ENCODE assay signal across 17 cellular contexts in the genomic region with DNA sequence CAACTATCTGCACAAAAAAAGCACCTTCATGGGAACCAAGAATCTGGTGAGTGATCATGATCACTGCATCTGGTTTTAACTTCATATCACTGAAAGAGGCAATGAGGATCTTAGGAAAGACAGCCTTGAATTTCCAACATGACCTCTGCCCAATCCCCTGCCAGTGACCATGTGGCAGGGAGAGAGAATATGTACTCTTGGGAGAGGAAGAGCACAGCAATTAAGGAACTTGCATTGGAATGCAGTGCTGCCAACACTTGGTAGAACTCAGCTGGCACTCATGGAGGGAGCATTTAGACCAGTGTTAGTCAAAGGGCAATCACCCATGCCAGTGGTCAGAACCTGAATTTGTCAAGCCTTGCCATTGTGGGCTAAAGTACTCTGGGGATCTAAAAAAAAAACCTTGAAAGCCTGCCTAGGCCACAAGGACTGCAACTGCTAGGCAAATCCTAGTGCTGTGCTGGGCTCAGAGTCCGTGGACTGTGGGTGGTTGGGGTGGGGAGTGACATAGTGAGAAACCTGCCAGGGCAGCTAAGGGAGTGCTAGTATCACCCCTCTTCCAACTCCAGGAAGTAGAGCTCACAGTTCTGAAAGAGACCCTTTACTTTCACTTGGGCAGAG. TPM values are rescaled to one million over a fixed set of nuclear protein-coding genes. Genes with fewer than 3 reads are reported as not detected.
DNase-seq lines count a peak whose midpoint lies in the region; ATAC-seq, FAIRE-seq and TF ChIP-seq lines count a peak whose summit lies in the region.
"Had no signal": no experiment of that assay in that cellular context is flagged by ENCODE, and none has a peak within 500 bp of the region (broad histone marks: within the 10 kb centered on the region; RNA-seq: fewer than 3 reads in every experiment).

No MANE protein-coding gene starts in this region.

- no peak for DNase-seq in H1 (ENCODE audit: low read depth in 1 of 2, low spot score in 2 of 2)
- no peak for DNase-seq in neuronal stem cell (ENCODE audit: low spot score)
- DNase-seq in SHP77 (lab: John Stamatoyannopoulos, UW) = no peak
- no peak for DNase-seq in DMS53 (lab: John Stamatoyannopoulos, UW)
- no peak for DNase-seq in stimulated activated naive CD4-positive, alpha-beta T cell (lab: John Stamatoyannopoulos, UW)
- DNase-seq: ACHN; CD4-positive, CD25-positive, alpha-beta regulatory T cell; H9; KBM-7; NCI-H1048; NCI-H146; NCI-H2081 treated with DMSO at 0.1 percent for 48 hours; NCI-H510A treated with DMSO at 0.1 percent for 48 hours had no signal

- H3K4ac ChIP-seq in H1 (replicated peaks; ENCODE audit: insufficient read length, low read depth, low read length) = no peak overlapping the region
- peak overlapping the region; percentile 95 for H3K4ac ChIP-seq in neuronal stem cell (ENCODE audit: low read length)

- 100% methylated on average over 1 of the region's 1 CpG; no CpG with 5 or more reads in 1 of the 2 experiments for WGBS in H1 (ENCODE audit: extremely low coverage in 1 of 2, insufficient coverage in 1 of 2, insufficient read length in 1 of 2, insufficient replicate concordance in 2 of 2, low coverage in 1 of 2, low lambda C conversion rate in 2 of 2, missing lambda C conversion rate in 1 of 2), 2 experiments
- WGBS in neuronal stem cell (ENCODE audit: extremely low coverage in 2 of 2, insufficient read length in 2 of 2, insufficient replicate concordance in 1 of 2), 2 donors = no CpG with 5 or more reads among the region's 1 CpG

- no peaks in the 10 kb centered on the region for H3K23me2 ChIP-seq in H1 (ENCODE audit: low read depth, low read length)

- no peak overlapping the region for H2BK12ac ChIP-seq in H1 (ENCODE audit: low read depth, low read length)
- peak overlapping the region; percentile 11 for H2BK12ac ChIP-seq in neuronal stem cell (ENCODE audit: low read length)

- H2AFZ ChIP-seq in H1 (ENCODE audit: low read length) (peak overlapping the region; percentile 11; the same call in 1 of the 2 replicates), neuronal stem cell (ENCODE audit: low read length) (peak overlapping the region; percentile 53)

- H3K9me3 ChIP-seq in H1 (ENCODE audit: insufficient read depth in 2 of 2, low read depth in 1 of 2, low read length in 1 of 2) = no peaks in the 10 kb centered on the region
- H3K9me3 ChIP-seq in neuronal stem cell (replicated peaks in 1 of 2; ENCODE audit: control insufficient read depth in 2 of 2, insufficient read depth in 1 of 2, low read depth in 1 of 2, low read length in 2 of 2) = peaks cover 0 to 3% of the 10 kb centered on the region in 2 donors

- no peak overlapping the region for H4K5ac ChIP-seq in H1 (ENCODE audit: insufficient read length, low read depth, low read length)

- ATAC-seq in GM21381 (IDR thresholded peaks at IDR 0.05; ENCODE audit: unreplicated experiment) (peak; percentile 58), HG03442 (IDR thresholded peaks at IDR 0.05; ENCODE audit: unreplicated experiment) (peak; percentile 61), GM19324 (IDR thresholded peaks at IDR 0.05; ENCODE audit: low FRiP score, unreplicated experiment) (no peak)
- ATAC-seq: Panc1 had no signal

- no peak overlapping the region for H2AK5ac ChIP-seq in H1 (ENCODE audit: low read depth, low read length)
- no peak overlapping the region for H2AK5ac ChIP-seq in neuronal stem cell (ENCODE audit: low read depth, low read length)

- no peak for TF ChIP-seq RAD21 in H1 (IDR thresholded peaks at IDR 0.05 in 1 of 2, conservative IDR thresholded peaks at IDR 0.05 in 1 of 2; ENCODE audit: low read depth in 2 of 2, low read length in 2 of 2)

- no peaks in the 10 kb centered on the region for H3K36me3 ChIP-seq in H1 (ENCODE audit: control insufficient read depth in 2 of 4, insufficient read depth in 4 of 4, low read length in 3 of 4)
- no peaks in the 10 kb centered on the region for H3K36me3 ChIP-seq in neuronal stem cell (replicated peaks in 1 of 2; ENCODE audit: control insufficient read depth in 2 of 2, insufficient read depth in 2 of 2, low read length in 2 of 2)

- no peak overlapping the region for H3K27ac ChIP-seq in H1 (ENCODE audit: low read depth, low read length)
- no peak overlapping the region for H3K27ac ChIP-seq in neuronal stem cell (replicated peaks; ENCODE audit: low read length)

- H3K4me3 ChIP-seq in H1 (ENCODE audit: extremely low read depth in 1 of 4, insufficient read depth in 2 of 4, low read depth in 3 of 4, low read length in 4 of 4) (no peak overlapping the region), neuronal stem cell (ENCODE audit: low read length in 2 of 2) (no peak overlapping the region)

- H3K23ac ChIP-seq in H1 (ENCODE audit: insufficient read length) (no peak overlapping the region), neuronal stem cell (ENCODE audit: low read depth, low read length, poor library complexity) (no peak overlapping the region)

- no peak overlapping the region for H3K18ac ChIP-seq in H1 (ENCODE audit: extremely low read depth, low read length)
- H3K18ac ChIP-seq in neuronal stem cell (ENCODE audit: low read length) = peak overlapping the region; percentile 19

- TF ChIP-seq POLR2A in H1 (IDR thresholded peaks at IDR 0.05; ENCODE audit: control extremely low read depth in 1 of 2, low read depth in 2 of 2, low read length in 2 of 2) = no peak

- CTCF ChIA-PET in H1 (lab: Charles Lee; ENCODE audit: partially characterized antibody) = interaction anchor here (0.6 kb wide), 1 partner anchor 578 kb away, joined by 3 read pairs; no protein-coding TSS in a partner anchor

- H3K79me1 ChIP-seq in H1 (ENCODE audit: low read depth, low read length) = no peaks in the 10 kb centered on the region
- no peaks in the 10 kb centered on the region for H3K79me1 ChIP-seq in neuronal stem cell (ENCODE audit: low read depth, low read length)

- no peak overlapping the region for H2BK120ac ChIP-seq in H1 (replicated peaks; ENCODE audit: low read depth, low read length)
- no peak overlapping the region for H2BK120ac ChIP-seq in neuronal stem cell (ENCODE audit: low read depth, low read length)

- H3K4me2 ChIP-seq in H1 (ENCODE audit: insufficient read depth in 1 of 2, low read depth in 2 of 2, low read length in 2 of 2) = no peak overlapping the region
- no peak overlapping the region for H3K4me2 ChIP-seq in neuronal stem cell (ENCODE audit: insufficient read depth, low read length, poor library complexity, severe bottlenecking)

- no peaks in the 10 kb centered on the region for H3K79me2 ChIP-seq in H1 (ENCODE audit: control insufficient read depth in 1 of 2, insufficient read depth in 2 of 2, low read length in 2 of 2)

- no peak for TF ChIP-seq EP300 in H1 (IDR thresholded peaks at IDR 0.05; ENCODE audit: borderline replicate concordance in 1 of 2, low read depth in 2 of 2, low read length in 2 of 2)

- no peaks in the 10 kb centered on the region for H3K27me3 ChIP-seq in H1 (replicated peaks in 1 of 4; ENCODE audit: control insufficient read depth in 3 of 4, extremely low read depth in 1 of 4, insufficient read depth in 3 of 4, low read length in 3 of 4)
- H3K27me3 ChIP-seq in neuronal stem cell (ENCODE audit: control insufficient read depth in 3 of 3, insufficient read depth in 3 of 3, low read depth in 1 of 3, low read length in 3 of 3) = no peaks in the 10 kb centered on the region

- H4K91ac ChIP-seq in H1 (replicated peaks; ENCODE audit: insufficient read length, low read length) (no peak overlapping the region), neuronal stem cell (ENCODE audit: low read depth, low read length, poor library complexity) (no peak overlapping the region)

- POLR2A ChIA-PET in H1 (lab: Charles Lee; ENCODE audit: partially characterized antibody) = interaction anchor here (1.0 kb wide), 1 partner anchor 23 kb away, joined by 3 read pairs; a partner anchor contains a TSS

- no peak for TF ChIP-seq CTCF in H1 (IDR thresholded peaks at IDR 0.05; ENCODE audit: control extremely low read depth in 1 of 3, insufficient read depth in 1 of 3, low read depth in 1 of 3, low read length in 3 of 3)

- H3K56ac ChIP-seq in H1 (replicated peaks; ENCODE audit: insufficient read length, low read depth, low read length) = no peak overlapping the region

- FAIRE-seq in H1 (lab: Jason Lieb, UNC) = no peak

- H3K9ac ChIP-seq in H1 (replicated peaks in 1 of 4; ENCODE audit: extremely low read depth in 1 of 4, low read depth in 3 of 4, low read length in 3 of 4) (no peak overlapping the region), neuronal stem cell (ENCODE audit: low read depth, low read length, poor library complexity) (no peak overlapping the region)

- H2BK15ac ChIP-seq in H1 (ENCODE audit: low read length) = peak overlapping the region; percentile 65; the same call in 1 of the 2 replicates
- H2BK15ac ChIP-seq in neuronal stem cell (ENCODE audit: low read length) = no peak overlapping the region

- H4K8ac ChIP-seq in H1 (ENCODE audit: extremely low read depth, insufficient read depth, low read length) (no peak overlapping the region), neuronal stem cell (ENCODE audit: low read depth, low read length) (no peak overlapping the region)

- no peak overlapping the region for H2BK20ac ChIP-seq in H1 (ENCODE audit: low read length)

- H2BK5ac ChIP-seq in H1 (ENCODE audit: low read depth, low read length) (no peak overlapping the region), neuronal stem cell (ENCODE audit: low read length) (no peak overlapping the region)

- H3K14ac ChIP-seq in H1 (ENCODE audit: insufficient read length) (no peak overlapping the region), neuronal stem cell (ENCODE audit: low read length) (no peak overlapping the region)

- H3K4me1 ChIP-seq in H1 (replicated peaks in 1 of 4; ENCODE audit: control insufficient read depth in 3 of 4, insufficient read depth in 4 of 4, low read length in 3 of 4) (no peaks in the 10 kb centered on the region), neuronal stem cell (ENCODE audit: control insufficient read depth in 2 of 2, insufficient read depth in 1 of 2, low read depth in 1 of 2, low read length in 2 of 2) (no peaks in the 10 kb centered on the region)

- H4K20me1 ChIP-seq in H1 (replicated peaks in 1 of 2; ENCODE audit: control insufficient read depth in 1 of 2, insufficient read depth in 2 of 2, low read length in 2 of 2) = no peaks in the 10 kb centered on the region

RNA-seq across cellular contexts. Expression of a gene that starts 23.1 kb away (rescaled TPM):
- total RNA-seq in H1 (2021; fragmentation: NEBNext Ultra II Directional; extraction: Animal tissue kit (Norgen Biotek cat#: 25700)) = 4.9 and 5.4 TPM in 2 replicates
- polyA plus RNA-seq in H1 (2011; rRNA removed) = 0.71 and 1.4 TPM in 2 replicates
- polyA plus RNA-seq in H1 (2011; cell fraction: cytosol; rRNA removed) = 3.1 TPM
- polyA plus RNA-seq in H1 (2011; cell fraction: nucleus; rRNA removed) = 0.66 TPM
- polyA plus RNA-seq in H1 (2012, experiment 1 of 2) = 2.9 to 6.1 TPM (median 3.6 TPM) in 4 replicates
- 0.43 TPM for polyA plus RNA-seq in H1 (2012, experiment 2 of 2)
- 4.5 TPM for polyA plus RNA-seq in H1 (2013, experiment 1 of 2)
- polyA plus RNA-seq in H1 (2013, experiment 2 of 2) = 4.0 TPM
- polyA minus RNA-seq in H1 (2011; rRNA and poly(A)+ RNA removed) = 1.3 and 1.7 TPM in 2 replicates
- polyA minus RNA-seq in H1 (2011; cell fraction: cytosol; rRNA and poly(A)+ RNA removed) = 1.5 TPM
- polyA minus RNA-seq in H1 (2011; cell fraction: nucleus; rRNA and poly(A)+ RNA removed) = 3.1 TPM
- polyA plus RNA-seq in neuronal stem cell (2013, experiment 1 of 2) = 6.4 TPM
- 6.1 TPM for polyA plus RNA-seq in neuronal stem cell (2013, experiment 2 of 2)

RNA-seq across cellular contexts. Expression of a gene that starts 23.2 kb away (rescaled TPM):
- total RNA-seq in H1 (2021; fragmentation: NEBNext Ultra II Directional; extraction: Animal tissue kit (Norgen Biotek cat#: 25700)) = 15.2 and 17.0 TPM in 2 replicates
- polyA plus RNA-seq in H1 (2011; rRNA removed) = 3.5 and 6.0 TPM in 2 replicates
- 9.3 TPM for polyA plus RNA-seq in H1 (2011; cell fraction: cytosol; rRNA removed)
- polyA plus RNA-seq in H1 (2011; cell fraction: nucleus; rRNA removed) = 7.4 TPM
- polyA plus RNA-seq in H1 (2012, experiment 1 of 2) = 6.4 to 19.0 TPM (median 7.6 TPM) in 4 replicates
- 1.2 TPM for polyA plus RNA-seq in H1 (2012, experiment 2 of 2)
- polyA plus RNA-seq in H1 (2013, experiment 1 of 2) = 22.0 TPM
- 21.7 TPM for polyA plus RNA-seq in H1 (2013, experiment 2 of 2)
- 5.3 and 6.2 TPM in 2 replicates for polyA minus RNA-seq in H1 (2011; rRNA and poly(A)+ RNA removed)
- polyA minus RNA-seq in H1 (2011; cell fraction: cytosol; rRNA and poly(A)+ RNA removed) = 5.0 TPM
- 23.7 TPM for polyA minus RNA-seq in H1 (2011; cell fraction: nucleus; rRNA and poly(A)+ RNA removed)
- polyA plus RNA-seq in neuronal stem cell (2013, experiment 1 of 2) = 30.6 TPM
- 33.0 TPM for polyA plus RNA-seq in neuronal stem cell (2013, experiment 2 of 2)
